In genomic region chr2:140565756-140566155, GRCh38 we compare ENCODE assay signal across 13 cellular contexts.
"Had no signal": no experiment of that assay in that cellular context is flagged by ENCODE, and none has a peak within 500 bp of the region (broad histone marks: within the 10 kb centered on the region; RNA-seq: fewer than 3 reads in every experiment).

No MANE protein-coding gene starts in this region.

- H3K27me3 ChIP-seq: heart left ventricle, suprapubic skin, thyroid gland had no signal

- H3K4me3 ChIP-seq: heart left ventricle, mucosa of descending colon, suprapubic skin, thyroid gland had no signal

- H3K4me1 ChIP-seq: heart left ventricle, suprapubic skin, thyroid gland had no signal

- H3K27ac ChIP-seq: heart left ventricle, suprapubic skin, thyroid gland had no signal

- DNase-seq: dermis blood vessel endothelial cell; hippocampal formation; islet precursor cell; mammary epithelial cell; mucosa of descending colon; naive thymus-derived CD8-positive, alpha-beta T cell; posterior cingulate gyrus; small intestine; stimulated activated CD4-positive, alpha-beta T cell treated with anti-CD3 and anti-CD28 coated beads, Interleukin-12 subunit alpha, Interleukin-12 subunit beta, amount 100 ng/mL, for 4 hours; stimulated activated naive CD8-positive, alpha-beta T cell treated with anti-CD3 and anti-CD28 coated beads, Interleukin-15, Interleukin-2, amounts not matched to agents 100 U/mL and 50 U/mL, for 24 hours; thyroid gland had no signal

- H3K36me3 ChIP-seq: heart left ventricle, suprapubic skin, thyroid gland had no signal
